ENCODE assay signal across 5 cellular contexts in genomic region chr3:8153778-8154177, GRCh38.
"Had no signal": no experiment of that assay in that cellular context is flagged by ENCODE, and none has a peak within 500 bp of the region (broad histone marks: within the 10 kb centered on the region; RNA-seq: fewer than 3 reads in every experiment).

No MANE protein-coding gene starts in this region.

- H3K4me1 Mint-ChIP-seq: GM23338, H9 had no signal

- H3K4me3 Mint-ChIP-seq: GM23338, H9, IgD-negative memory B cell had no signal

- ATAC-seq: GM23338 had no signal

- H3K4me3 ChIP-seq: GM23338 had no signal

- H3K36me3 Mint-ChIP-seq: IgD-negative memory B cell had no signal

- H2AFZ ChIP-seq: GM23338 had no signal

- H3K9me3 Mint-ChIP-seq: GM23338, H9 had no signal

- DNase-seq: H9, HCEC 1CT, KBM-7 had no signal

- H3K27ac Mint-ChIP-seq: GM23338, IgD-negative memory B cell had no signal

- H3K4me2 ChIP-seq: GM23338 had no signal
